In genomic region chr22:38314992-38315800, GRCh38 we compare ENCODE assay signal across 8 cellular contexts. TPM values are rescaled to one million over a fixed set of nuclear protein-coding genes. Genes with fewer than 3 reads are reported as not detected.
DNase-seq lines count a peak whose midpoint lies in the region; TF ChIP-seq lines count a peak whose summit lies in the region.

No MANE protein-coding gene starts in this region.

- H3K4me1 Mint-ChIP-seq in brain: peaks cover 78% of the 10 kb centered on the region

- no peak for TF ChIP-seq POLR2A in lower leg skin (IDR thresholded peaks at IDR 0.05)

- no peaks in the 10 kb centered on the region for H3K27me3 ChIP-seq in thymus (ENCODE audit: control insufficient read depth, insufficient read depth)

- H3K9me3 ChIP-seq in thymus (ENCODE audit: control insufficient read depth): no peaks in the 10 kb centered on the region

- peaks cover 14% of the 10 kb centered on the region for H3K4me1 ChIP-seq in thymus (ENCODE audit: control insufficient read depth, insufficient read depth, low read length)

- H3K36me3 Mint-ChIP-seq in brain: peaks cover 36% of the 10 kb centered on the region

- 11% methylated on average over 19 of the region's 19 CpGs for WGBS in lower leg skin, 2 donors
- WGBS in thymus: 9% methylated on average over 19 of the region's 19 CpGs

- H3K27ac ChIP-seq in thymus (ENCODE audit: low read depth): peak overlapping the region; percentile 80

- peak; percentile 47 for DNase-seq in DMS 273 treated with DMSO at 0.1 percent for 48 hours (lab: John Stamatoyannopoulos, UW)
- peak; percentile 8 for DNase-seq in NCI-H2029 treated with DMSO at 0.1 percent for 48 hours (lab: John Stamatoyannopoulos, UW)
- DNase-seq in lower leg skin (ENCODE audit: low spot score in 2 of 2): peak in 1 of 2 donors; percentile 90
- no peak for DNase-seq in stimulated activated CD8-positive, alpha-beta memory T cell treated with anti-CD3 and anti-CD28 coated beads, Interleukin-4, amount 100 ng/mL, for 48 hours
- no peak for DNase-seq in NCI-H2081 (lab: John Stamatoyannopoulos, UW)
- DNase-seq in COLO829 (ENCODE audit: low spot score): no peak

- H3K36me3 ChIP-seq in thymus (ENCODE audit: control insufficient read depth, insufficient read depth): peaks cover 31% of the 10 kb centered on the region

- H3K27ac Mint-ChIP-seq in brain: peak overlapping the region; percentile 97 to 99 (median 99)

- no peak for TF ChIP-seq CTCF in brain (conservative IDR thresholded peaks at IDR 0.05)
- no peak for TF ChIP-seq CTCF in lower leg skin (IDR thresholded peaks at IDR 0.05)

- H3K27me3 Mint-ChIP-seq in brain: peaks cover 10% of the 10 kb centered on the region

- intact Hi-C loops in lower leg skin (cut with DNase I; ENCODE audit: low total_unique reads): loop anchor here (5.0 kb wide), 1 partner anchor 38 kb away; no protein-coding TSS in a partner anchor

- no peaks in the 10 kb centered on the region for H3K9me3 Mint-ChIP-seq in brain

- H3K4me3 ChIP-seq in lower leg skin (ENCODE audit: low read depth, poor library complexity, severe bottlenecking): peak overlapping the region; percentile 67
- peak overlapping the region; percentile 81 for H3K4me3 ChIP-seq in thymus (ENCODE audit: low read length)

- H3K4me3 Mint-ChIP-seq in brain: peak overlapping the region; percentile 91 to 98 (median 96)

RNA-seq across cellular contexts. Expression of gene CSNK1E, which starts 2.0 kb away (rescaled TPM):
- 162 TPM for polyA plus RNA-seq in brain (ENCODE audit: insufficient read depth, low read depth, low replicate concordance)
- 100 to 1,000 TPM; 142 to 258 (median 163) TPM for total RNA-seq in lower leg skin
- polyA plus RNA-seq in thymus: 81.3 TPM

RNA-seq across cellular contexts. Expression of gene TMEM184B, which starts 42.4 kb away (rescaled TPM):
- polyA plus RNA-seq in brain (ENCODE audit: insufficient read depth, low read depth, low replicate concordance) (97.3 TPM), thymus (11.2 TPM)
- 10 to 100 TPM; 27.9 to 67.4 (median 40.7) TPM for total RNA-seq in lower leg skin

Comparison
In these comparisons a context has a peak if more than half of its experiments do, and no peak if none do; other contexts are left out.
1. DNase-seq: peak in DMS 273 treated with DMSO at 0.1 percent for 48 hours (single experiment) and NCI-H2029 treated with DMSO at 0.1 percent for 48 hours (single experiment); none in stimulated activated CD8-positive, alpha-beta memory T cell treated with anti-CD3 and anti-CD28 coated beads, Interleukin-4, amount 100 ng/mL, for 48 hours (single experiment), NCI-H2081 (0 of 2) and COLO829 (single experiment).